In the genomic region with DNA sequence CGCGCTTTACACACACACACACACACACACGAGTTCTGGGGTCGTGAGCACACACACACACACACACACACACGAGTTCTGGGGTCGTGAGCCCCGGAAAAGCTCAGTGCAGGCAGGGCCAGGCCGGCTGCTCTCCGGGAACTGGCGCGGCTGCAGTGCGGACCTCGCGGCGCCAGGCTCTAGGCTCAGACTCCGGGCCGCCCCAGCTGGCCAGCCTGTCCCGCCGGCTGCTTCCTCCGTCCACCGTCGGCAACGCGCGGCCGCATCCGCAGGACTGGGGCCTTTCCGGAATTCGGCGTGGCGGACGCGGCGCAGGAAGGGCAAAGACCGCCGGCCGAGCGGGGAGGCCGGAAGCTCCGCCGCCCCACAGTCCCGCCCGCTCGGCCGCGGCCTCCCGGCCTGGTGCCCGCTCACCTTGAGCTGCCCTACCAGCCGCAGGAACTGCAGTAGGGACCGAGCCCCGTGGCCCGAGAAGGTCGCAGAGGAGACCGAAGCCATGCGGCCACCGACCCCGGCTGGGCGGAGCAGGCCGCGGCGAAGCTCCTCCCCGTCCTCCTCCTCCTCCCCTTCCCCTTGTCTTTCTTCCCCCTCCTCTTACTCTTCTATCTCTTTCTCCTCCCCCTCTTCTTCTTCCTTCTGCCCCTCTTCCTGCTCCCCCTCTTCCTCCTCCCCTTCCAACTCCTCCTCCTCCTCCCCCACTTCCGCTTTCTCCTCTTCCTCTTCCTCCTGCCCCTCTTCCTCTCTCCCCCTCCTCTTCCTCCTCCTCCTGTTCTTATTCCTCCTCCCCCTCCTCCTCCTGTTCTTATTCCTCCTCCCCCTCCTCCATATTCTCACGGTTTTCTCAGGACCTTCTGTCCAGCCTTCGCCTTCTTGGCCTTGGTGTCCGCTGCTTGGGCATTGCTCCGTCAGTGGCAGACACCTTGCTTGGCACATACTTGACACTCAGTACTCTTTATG, we compare ENCODE assay signal across 8 cellular contexts. TPM values are rescaled to one million over a fixed set of nuclear protein-coding genes. Genes with fewer than 3 reads are reported as not detected.
DNase-seq lines count a peak whose midpoint lies in the region; ATAC-seq and TF ChIP-seq lines count a peak whose summit lies in the region.

A gene with protein sequence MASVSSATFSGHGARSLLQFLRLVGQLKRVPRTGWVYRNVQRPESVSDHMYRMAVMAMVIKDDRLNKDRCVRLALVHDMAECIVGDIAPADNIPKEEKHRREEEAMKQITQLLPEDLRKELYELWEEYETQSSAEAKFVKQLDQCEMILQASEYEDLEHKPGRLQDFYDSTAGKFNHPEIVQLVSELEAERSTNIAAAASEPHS (minus strand): TSS at position 533 of the 957 bp plus-strand sequence. CDS start 35 bp downstream, at position 498.

- H3K27me3 ChIP-seq in GM23338 (ENCODE audit: insufficient read depth), result no peaks in the 10 kb centered on the region

- no peaks in the 10 kb centered on the region; the same call in 1 of the 2 replicates for H4K20me1 ChIP-seq in GM23338 (replicated peaks; ENCODE audit: insufficient read depth)

- peaks cover 16% of the 10 kb centered on the region; the same call in 1 of the 2 replicates for H3K4me1 ChIP-seq in GM23338 (ENCODE audit: insufficient read depth)

- H3K9me3 Mint-ChIP-seq in GM23338, result peaks cover 6% of the 10 kb centered on the region; the same call in 2 of the 3 replicates

- peaks cover 28% of the 10 kb centered on the region for H3K36me3 ChIP-seq in GM23338 (ENCODE audit: insufficient read depth)

- H3K4me3 ChIP-seq in GM08714 (ENCODE audit: low read length) (peak within 1 kb of the TSS; percentile 85), GM23338 (peak within 1 kb of the TSS; percentile 78), astrocyte of the cerebellum (ENCODE audit: low read depth, low read length) (peak within 1 kb of the TSS; percentile 60)

- H3K9me2 ChIP-seq in GM23338 (ENCODE audit: insufficient read depth), result peaks cover 14% of the 10 kb centered on the region

- peak within 1 kb of the TSS; percentile 97 for H2AFZ ChIP-seq in GM23338

- H3K4me2 ChIP-seq in GM23338, result peak within 1 kb of the TSS; percentile 92

- H3K27ac ChIP-seq in GM23338 (ENCODE audit: low read depth), result peak within 1 kb of the TSS; percentile 55

- H3K27me3 Mint-ChIP-seq in GM23338 (ENCODE audit: insufficient read depth, low read depth, poor library complexity) (peaks cover 5% of the 10 kb centered on the region), T-helper 17 cell (peaks cover 9% of the 10 kb centered on the region)

- H3F3A ChIP-seq in GM23338 (replicated peaks; ENCODE audit: low read depth), result no peaks in the 10 kb centered on the region

- peak; percentile 90 for DNase-seq in GM23338 (ENCODE audit: low spot score)
- peak; percentile 68 for DNase-seq in LHCN-M2 (ENCODE audit: low read depth)
- peak; percentile 5 to 25 (median 22) for DNase-seq in T-helper 17 cell
- DNase-seq in astrocyte of the cerebellum (ENCODE audit: low read depth), result peak; percentile 39
- DNase-seq in hepatic stellate cell (ENCODE audit: low spot score), result peak; percentile 64
- no peak for DNase-seq in renal cortical epithelial cell (ENCODE audit: low read depth)
- no peak for DNase-seq in effector CD8-positive, alpha-beta T cell (lab: John Stamatoyannopoulos, UW)

- in situ Hi-C loops in astrocyte of the cerebellum (cut with HindIII; ENCODE audit: low sequenced_read_pairs), result no loop called here

- ATAC-seq in GM23338, result peak; percentile 96
- ATAC-seq in T-helper 17 cell, result peak; percentile 47

- no peaks in the 10 kb centered on the region for H3K9me3 ChIP-seq in T-helper 17 cell (ENCODE audit: control insufficient read depth, low read length, poor library complexity, severe bottlenecking)

- H3K4me3 Mint-ChIP-seq in GM23338 (peak within 1 kb of the TSS; percentile 94), T-helper 17 cell (peak within 1 kb of the TSS; percentile 94)

- peaks cover 11% of the 10 kb centered on the region for H3K4me1 Mint-ChIP-seq in GM23338
- H3K4me1 Mint-ChIP-seq in T-helper 17 cell, result peaks cover 49% of the 10 kb centered on the region

- H3K79me2 ChIP-seq in GM23338 (replicated peaks; ENCODE audit: insufficient read depth), result peaks cover 16% of the 10 kb centered on the region

- H3K36me3 Mint-ChIP-seq in GM23338 (ENCODE audit: low read depth), result peaks cover 35% of the 10 kb centered on the region
- H3K36me3 Mint-ChIP-seq in T-helper 17 cell (ENCODE audit: low read depth), result peaks cover 14% of the 10 kb centered on the region

- H3K27ac Mint-ChIP-seq in GM23338, result peak within 1 kb of the TSS; percentile 94
- H3K27ac Mint-ChIP-seq in T-helper 17 cell, result peak within 1 kb of the TSS; percentile 91

- TF ChIP-seq CTCF in GM23338 (conservative IDR thresholded peaks at IDR 0.05; ENCODE audit: low read depth in 2 of 2) (no peak), astrocyte of the cerebellum (IDR thresholded peaks at IDR 0.05; ENCODE audit: low read depth, low read length, missing control alignments) (no peak)

TF ChIP-seq in GM23338, 12 proteins besides CTCF, POLR2A, EP300 and RAD21 (continues in another document):
- TF ChIP-seq EZH2phosphoT487 (IDR thresholded peaks at IDR 0.05; ENCODE audit: unreplicated experiment), result no peak
- TF ChIP-seq, protein P1, sequence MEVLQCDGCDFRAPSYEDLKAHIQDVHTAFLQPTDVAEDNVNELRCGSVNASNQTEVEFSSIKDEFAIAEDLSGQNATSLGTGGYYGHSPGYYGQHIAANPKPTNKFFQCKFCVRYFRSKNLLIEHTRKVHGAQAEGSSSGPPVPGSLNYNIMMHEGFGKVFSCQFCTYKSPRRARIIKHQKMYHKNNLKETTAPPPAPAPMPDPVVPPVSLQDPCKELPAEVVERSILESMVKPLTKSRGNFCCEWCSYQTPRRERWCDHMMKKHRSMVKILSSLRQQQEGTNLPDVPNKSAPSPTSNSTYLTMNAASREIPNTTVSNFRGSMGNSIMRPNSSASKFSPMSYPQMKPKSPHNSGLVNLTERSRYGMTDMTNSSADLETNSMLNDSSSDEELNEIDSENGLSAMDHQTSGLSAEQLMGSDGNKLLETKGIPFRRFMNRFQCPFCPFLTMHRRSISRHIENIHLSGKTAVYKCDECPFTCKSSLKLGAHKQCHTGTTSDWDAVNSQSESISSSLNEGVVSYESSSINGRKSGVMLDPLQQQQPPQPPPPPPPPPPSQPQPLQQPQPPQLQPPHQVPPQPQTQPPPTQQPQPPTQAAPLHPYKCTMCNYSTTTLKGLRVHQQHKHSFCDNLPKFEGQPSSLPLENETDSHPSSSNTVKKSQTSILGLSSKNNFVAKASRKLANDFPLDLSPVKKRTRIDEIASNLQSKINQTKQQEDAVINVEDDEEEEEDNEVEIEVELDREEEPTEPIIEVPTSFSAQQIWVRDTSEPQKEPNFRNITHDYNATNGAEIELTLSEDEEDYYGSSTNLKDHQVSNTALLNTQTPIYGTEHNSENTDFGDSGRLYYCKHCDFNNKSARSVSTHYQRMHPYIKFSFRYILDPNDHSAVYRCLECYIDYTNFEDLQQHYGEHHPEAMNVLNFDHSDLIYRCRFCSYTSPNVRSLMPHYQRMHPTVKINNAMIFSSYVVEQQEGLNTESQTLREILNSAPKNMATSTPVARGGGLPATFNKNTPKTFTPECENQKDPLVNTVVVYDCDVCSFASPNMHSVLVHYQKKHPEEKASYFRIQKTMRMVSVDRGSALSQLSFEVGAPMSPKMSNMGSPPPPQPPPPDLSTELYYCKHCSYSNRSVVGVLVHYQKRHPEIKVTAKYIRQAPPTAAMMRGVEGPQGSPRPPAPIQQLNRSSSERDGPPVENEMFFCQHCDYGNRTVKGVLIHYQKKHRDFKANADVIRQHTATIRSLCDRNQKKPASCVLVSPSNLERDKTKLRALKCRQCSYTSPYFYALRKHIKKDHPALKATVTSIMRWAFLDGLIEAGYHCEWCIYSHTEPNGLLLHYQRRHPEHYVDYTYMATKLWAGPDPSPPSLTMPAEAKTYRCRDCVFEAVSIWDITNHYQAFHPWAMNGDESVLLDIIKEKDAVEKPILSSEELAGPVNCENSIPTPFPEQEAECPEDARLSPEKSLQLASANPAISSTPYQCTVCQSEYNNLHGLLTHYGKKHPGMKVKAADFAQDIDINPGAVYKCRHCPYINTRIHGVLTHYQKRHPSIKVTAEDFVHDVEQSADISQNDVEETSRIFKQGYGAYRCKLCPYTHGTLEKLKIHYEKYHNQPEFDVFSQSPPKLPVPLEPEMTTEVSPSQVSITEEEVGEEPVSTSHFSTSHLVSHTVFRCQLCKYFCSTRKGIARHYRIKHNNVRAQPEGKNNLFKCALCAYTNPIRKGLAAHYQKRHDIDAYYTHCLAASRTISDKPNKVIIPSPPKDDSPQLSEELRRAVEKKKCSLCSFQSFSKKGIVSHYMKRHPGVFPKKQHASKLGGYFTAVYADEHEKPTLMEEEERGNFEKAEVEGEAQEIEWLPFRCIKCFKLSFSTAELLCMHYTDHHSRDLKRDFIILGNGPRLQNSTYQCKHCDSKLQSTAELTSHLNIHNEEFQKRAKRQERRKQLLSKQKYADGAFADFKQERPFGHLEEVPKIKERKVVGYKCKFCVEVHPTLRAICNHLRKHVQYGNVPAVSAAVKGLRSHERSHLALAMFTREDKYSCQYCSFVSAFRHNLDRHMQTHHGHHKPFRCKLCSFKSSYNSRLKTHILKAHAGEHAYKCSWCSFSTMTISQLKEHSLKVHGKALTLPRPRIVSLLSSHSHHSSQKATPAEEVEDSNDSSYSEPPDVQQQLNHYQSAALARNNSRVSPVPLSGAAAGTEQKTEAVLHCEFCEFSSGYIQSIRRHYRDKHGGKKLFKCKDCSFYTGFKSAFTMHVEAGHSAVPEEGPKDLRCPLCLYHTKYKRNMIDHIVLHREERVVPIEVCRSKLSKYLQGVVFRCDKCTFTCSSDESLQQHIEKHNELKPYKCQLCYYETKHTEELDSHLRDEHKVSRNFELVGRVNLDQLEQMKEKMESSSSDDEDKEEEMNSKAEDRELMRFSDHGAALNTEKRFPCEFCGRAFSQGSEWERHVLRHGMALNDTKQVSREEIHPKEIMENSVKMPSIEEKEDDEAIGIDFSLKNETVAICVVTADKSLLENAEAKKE (CRISPR knock-in tag; IDR thresholded peaks at IDR 0.05), result peak; percentile 47
- TF ChIP-seq, protein P2, sequence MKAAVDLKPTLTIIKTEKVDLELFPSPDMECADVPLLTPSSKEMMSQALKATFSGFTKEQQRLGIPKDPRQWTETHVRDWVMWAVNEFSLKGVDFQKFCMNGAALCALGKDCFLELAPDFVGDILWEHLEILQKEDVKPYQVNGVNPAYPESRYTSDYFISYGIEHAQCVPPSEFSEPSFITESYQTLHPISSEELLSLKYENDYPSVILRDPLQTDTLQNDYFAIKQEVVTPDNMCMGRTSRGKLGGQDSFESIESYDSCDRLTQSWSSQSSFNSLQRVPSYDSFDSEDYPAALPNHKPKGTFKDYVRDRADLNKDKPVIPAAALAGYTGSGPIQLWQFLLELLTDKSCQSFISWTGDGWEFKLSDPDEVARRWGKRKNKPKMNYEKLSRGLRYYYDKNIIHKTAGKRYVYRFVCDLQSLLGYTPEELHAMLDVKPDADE (IDR thresholded peaks at IDR 0.05), result peak; percentile 40; the same call in 1 of the 2 replicates
- TF ChIP-seq CREB1 (CRISPR knock-in tag; IDR thresholded peaks at IDR 0.05; ENCODE audit: low read depth), result no peak

RNA-seq across cellular contexts. Expression of the gene that starts here (rescaled TPM):
- 69.4 and 69.5 TPM in 2 replicates for total RNA-seq in GM23338 (2014; rRNA removed; shearing (Covaris generic))
- polyA plus RNA-seq in GM23338 (2016; fragmentation: Nextera tagmentation; extraction: Ambion mirVana), result 123 and 131 TPM in 2 replicates
- total RNA-seq in LHCN-M2 (2014; rRNA removed) (76.6 and 91.4 TPM in 2 replicates), T-helper 17 cell (10 to 100 TPM; 22.1 to 33.1 TPM), renal cortical epithelial cell (62.9 and 70.6 TPM in 2 replicates)
- polyA plus RNA-seq in LHCN-M2 (2012), result 129 TPM

Comparison
In these comparisons a context has a peak if more than half of its experiments do, and no peak if none do; other contexts are left out.
1. DNase-seq: peak in GM23338 (single experiment), LHCN-M2 (single experiment), T-helper 17 cell (3 of 3), astrocyte of the cerebellum (single experiment) and hepatic stellate cell (single experiment); none in renal cortical epithelial cell (single experiment) and effector CD8-positive, alpha-beta T cell (single experiment).
2. Peak in every context shown above with its lines, with median percentiles within 50 percentile points of each other: H3K4me3 ChIP-seq.